Comparison of ENCODE assay signal across 39 cellular contexts in genomic region chr4:53548662-53549061, GRCh38. TPM values are rescaled to one million over a fixed set of nuclear protein-coding genes. Genes with fewer than 3 reads are reported as not detected.
"Had no signal": no experiment of that assay in that cellular context is flagged by ENCODE, and none has a peak within 500 bp of the region (broad histone marks: within the 10 kb centered on the region; RNA-seq: fewer than 3 reads in every experiment).

No MANE protein-coding gene starts in this region.

- H3K27me3 ChIP-seq: adrenal gland, ascending aorta, body of pancreas, brain microvascular endothelial cell, breast epithelium, cardiac muscle cell had no signal

- H3K9me3 Mint-ChIP-seq: activated naive CD4-positive, alpha-beta T cell treated with anti-CD3 and anti-CD28 coated beads, Interleukin-2, amount 10 ng/mL, durations not matched to agents 7 days and 5 days; activated naive CD4-positive, alpha-beta T cell treated with anti-CD3 and anti-CD28 coated beads, Interleukin-2, amount 50 U/mL, for 72 hours; activated naive CD8-positive, alpha-beta T cell treated with anti-CD3 and anti-CD28 coated beads for 36 hours; activated naive CD8-positive, alpha-beta T cell treated with anti-CD3 and anti-CD28 coated beads, Interleukin-2, amount 10 ng/mL, durations not matched to agents 7 days and 5 days; activated naive CD8-positive, alpha-beta T cell treated with anti-CD3 and anti-CD28 coated beads, Interleukin-2, amount 50 U/mL, for 24 hours; activated T-cell treated with anti-CD3 and anti-CD28 coated beads, Interleukin-2, amount 50 U/mL, for 24 hours; activated T-helper 1 cell treated with anti-CD3 and anti-CD28 coated beads, Interleukin-12 subunit alpha, Interleukin-12 subunit beta, Interleukin-2, Interleukin-4 antibody, amounts not matched to agents 30 ng/mL and 10 ng/mL and 1 ng/mL, durations not matched to agents 14 hours and 24 hours and 36 hours; activated T-helper 17 cell treated with anti-CD3 and anti-CD28 coated beads, Interleukin-2, amount 50 U/mL, for 72 hours; activated T-helper 2 cell treated with anti-CD3 and anti-CD28 coated beads, Interferon-gamma antibody, Interleukin-2, Interleukin-4, amounts not matched to agents 10 μg/mL and 5 μg/mL and 100 μg/mL, durations not matched to agents 14 hours and 24 hours and 36 hours; central memory CD8-positive, alpha-beta T cell had no signal

- ATAC-seq: activated naive CD4-positive, alpha-beta T cell treated with anti-CD3 and anti-CD28 coated beads, Interleukin-2, amount 50 U/mL, for 72 hours; activated naive CD8-positive, alpha-beta T cell treated with anti-CD3 and anti-CD28 coated beads, Interleukin-2, amount 50 U/mL, for 24 hours; activated T-cell treated with anti-CD3 and anti-CD28 coated beads, Interleukin-2, amount 50 U/mL, for 4 hours; activated T-cell treated with anti-CD3 and anti-CD28 coated beads, Interleukin-2, amount 50 U/mL, for 72 hours; activated T-helper 17 cell treated with anti-CD3 and anti-CD28 coated beads, Interleukin-2, amount 50 U/mL, for 72 hours; body of pancreas had no signal

- H3K4me1 ChIP-seq: adrenal gland, breast epithelium had no signal

- H3K27ac Mint-ChIP-seq: activated naive CD4-positive, alpha-beta T cell treated with anti-CD3 and anti-CD28 coated beads for 36 hours; activated naive CD4-positive, alpha-beta T cell treated with anti-CD3 and anti-CD28 coated beads, Interleukin-2, amount 10 ng/mL, durations not matched to agents 7 days and 5 days; activated naive CD4-positive, alpha-beta T cell treated with anti-CD3 and anti-CD28 coated beads, Interleukin-2, amount 50 U/mL, for 24 hours; activated naive CD8-positive, alpha-beta T cell; activated naive CD8-positive, alpha-beta T cell treated with anti-CD3 and anti-CD28 coated beads for 36 hours; activated naive CD8-positive, alpha-beta T cell treated with anti-CD3 and anti-CD28 coated beads, Interleukin-2, amount 10 ng/mL, durations not matched to agents 7 days and 5 days; activated naive CD8-positive, alpha-beta T cell treated with anti-CD3 and anti-CD28 coated beads, Interleukin-2, amount 50 U/mL, for 24 hours; activated T-cell treated with anti-CD3 and anti-CD28 coated beads, Interleukin-2, amount 50 U/mL, for 24 hours; activated T-cell treated with anti-CD3 and anti-CD28 coated beads, Interleukin-2, amount 50 U/mL, for 72 hours; activated T-helper 1 cell treated with anti-CD3 and anti-CD28 coated beads, Interleukin-12 subunit alpha, Interleukin-12 subunit beta, Interleukin-2, Interleukin-4 antibody, amounts not matched to agents 30 ng/mL and 10 ng/mL and 1 ng/mL, durations not matched to agents 14 hours and 24 hours and 36 hours; activated T-helper 17 cell treated with anti-CD3 and anti-CD28 coated beads, Interleukin-2, amount 50 U/mL, for 72 hours; activated T-helper 2 cell treated with anti-CD3 and anti-CD28 coated beads, Interferon-gamma antibody, Interleukin-2, Interleukin-4, amounts not matched to agents 10 μg/mL and 5 μg/mL and 100 μg/mL, durations not matched to agents 14 hours and 24 hours and 36 hours; brain had no signal

- H3K36me3 Mint-ChIP-seq: activated naive CD4-positive, alpha-beta T cell treated with anti-CD3 and anti-CD28 coated beads, Interleukin-2, amount 10 ng/mL, durations not matched to agents 7 days and 5 days; activated naive CD4-positive, alpha-beta T cell treated with anti-CD3 and anti-CD28 coated beads, Interleukin-2, amount 50 U/mL, for 24 hours; activated naive CD8-positive, alpha-beta T cell; activated naive CD8-positive, alpha-beta T cell treated with anti-CD3 and anti-CD28 coated beads for 36 hours; activated naive CD8-positive, alpha-beta T cell treated with anti-CD3 and anti-CD28 coated beads, Interleukin-2, amount 10 ng/mL, durations not matched to agents 7 days and 5 days; brain had no signal

- H3K4me3 ChIP-seq: adrenal gland, ascending aorta, body of pancreas, breast epithelium, cardiac muscle cell had no signal

- H3K36me3 ChIP-seq: adrenal gland, ascending aorta, brain microvascular endothelial cell, breast epithelium, cardiac muscle cell had no signal

- H3K4me1 Mint-ChIP-seq: activated naive CD4-positive, alpha-beta T cell treated with anti-CD3 and anti-CD28 coated beads, Interleukin-2, amount 10 ng/mL, durations not matched to agents 7 days and 5 days; activated naive CD4-positive, alpha-beta T cell treated with anti-CD3 and anti-CD28 coated beads, Interleukin-2, amount 50 U/mL, for 24 hours; activated naive CD8-positive, alpha-beta T cell treated with anti-CD3 and anti-CD28 coated beads for 36 hours; activated naive CD8-positive, alpha-beta T cell treated with anti-CD3 and anti-CD28 coated beads, Interleukin-2, amount 10 ng/mL, durations not matched to agents 7 days and 5 days; activated naive CD8-positive, alpha-beta T cell treated with anti-CD3 and anti-CD28 coated beads, Interleukin-2, amount 50 U/mL, for 24 hours; activated T-helper 17 cell treated with anti-CD3 and anti-CD28 coated beads, Interleukin-2, amount 50 U/mL, for 72 hours; central memory CD8-positive, alpha-beta T cell had no signal

- H3K27ac ChIP-seq: adrenal gland, body of pancreas, brain microvascular endothelial cell, breast epithelium, cardiac muscle cell had no signal

- H3K9me3 ChIP-seq: adrenal gland, ascending aorta, body of pancreas, breast epithelium had no signal

- FAIRE-seq: bronchial epithelial cell had no signal

- H3K4me3 Mint-ChIP-seq: activated naive CD4-positive, alpha-beta T cell treated with anti-CD3 and anti-CD28 coated beads for 36 hours; activated naive CD4-positive, alpha-beta T cell treated with anti-CD3 and anti-CD28 coated beads, Interleukin-2, amount 10 ng/mL, durations not matched to agents 7 days and 5 days; activated naive CD4-positive, alpha-beta T cell treated with anti-CD3 and anti-CD28 coated beads, Interleukin-2, amount 50 U/mL, for 24 hours; activated naive CD8-positive, alpha-beta T cell; activated naive CD8-positive, alpha-beta T cell treated with anti-CD3 and anti-CD28 coated beads for 36 hours; activated naive CD8-positive, alpha-beta T cell treated with anti-CD3 and anti-CD28 coated beads, Interleukin-2, amount 10 ng/mL, durations not matched to agents 7 days and 5 days; activated naive CD8-positive, alpha-beta T cell treated with anti-CD3 and anti-CD28 coated beads, Interleukin-2, amount 50 U/mL, for 24 hours; activated T-cell treated with anti-CD3 and anti-CD28 coated beads, Interleukin-2, amount 50 U/mL, for 24 hours; activated T-cell treated with anti-CD3 and anti-CD28 coated beads, Interleukin-2, amount 50 U/mL, for 4 hours; activated T-cell treated with anti-CD3 and anti-CD28 coated beads, Interleukin-2, amount 50 U/mL, for 72 hours; activated T-helper 1 cell treated with anti-CD3 and anti-CD28 coated beads, Interleukin-12 subunit alpha, Interleukin-12 subunit beta, Interleukin-2, Interleukin-4 antibody, amounts not matched to agents 30 ng/mL and 10 ng/mL and 1 ng/mL, durations not matched to agents 14 hours and 24 hours and 36 hours; activated T-helper 17 cell treated with anti-CD3 and anti-CD28 coated beads, Interleukin-2, amount 50 U/mL, for 72 hours; brain; central memory CD8-positive, alpha-beta T cell had no signal

- DNase-seq: activated effector memory CD4-positive, alpha-beta T cell treated with anti-CD3 and anti-CD28 coated beads, Interleukin-2, amount 50 U/mL, for 16 hours; activated effector memory CD4-positive, alpha-beta T cell treated with Interleukin-2 at 50 U/mL for 16 hours; activated gamma-delta T cell; activated gamma-delta T cell treated with Interleukin-2 at 50 U/mL for 16 hours; activated naive CD4-positive, alpha-beta T cell; activated naive CD4-positive, alpha-beta T cell treated with anti-CD3 and anti-CD28 coated beads for 36 hours; activated naive CD4-positive, alpha-beta T cell treated with anti-CD3 and anti-CD28 coated beads, Interleukin-2, amount 10 ng/mL, durations not matched to agents 7 days and 5 days; activated naive CD4-positive, alpha-beta T cell treated with anti-CD3 and anti-CD28 coated beads, Interleukin-2, amount 50 U/mL, for 16 hours; activated naive CD4-positive, alpha-beta T cell treated with Interleukin-2 at 50 U/mL for 16 hours; activated naive CD8-positive, alpha-beta T cell treated with anti-CD3 and anti-CD28 coated beads for 36 hours; activated naive CD8-positive, alpha-beta T cell treated with anti-CD3 and anti-CD28 coated beads, Interleukin-2, amount 10 ng/mL, durations not matched to agents 7 days and 5 days; activated naive CD8-positive, alpha-beta T cell treated with anti-CD3 and anti-CD28 coated beads, Interleukin-2, amount 50 U/mL, for 24 hours; activated T-cell treated with anti-CD3 and anti-CD28 coated beads for 4 hours; activated T-cell treated with anti-CD3 and anti-CD28 coated beads, Interleukin-2, amount 50 U/mL, for 1 hour; activated T-cell treated with anti-CD3 and anti-CD28 coated beads, Interleukin-2, amount 50 U/mL, for 24 hours; activated T-cell treated with anti-CD3 and anti-CD28 coated beads, Interleukin-2, amount 50 U/mL, for 4 hours; activated T-cell treated with anti-CD3 and anti-CD28 coated beads, Interleukin-2, amount 50 U/mL, for 72 hours; adrenal gland; amniotic stem cell; amygdala; anterior cingulate cortex; aorta; body of pancreas; brain microvascular endothelial cell; caudate nucleus; central memory CD4-positive, alpha-beta T cell; cerebellar nuclear complex had no signal

RNA-seq across cellular contexts. Expression of gene LNX1, which starts 42.6 kb away (rescaled TPM):
- total RNA-seq: activated naive CD4-positive, alpha-beta T cell treated with anti-CD3 and anti-CD28 coated beads, Interleukin-2, amount 50 U/mL, for 72 hours; activated naive CD8-positive, alpha-beta T cell treated with anti-CD3 and anti-CD28 coated beads for 36 hours; activated naive CD8-positive, alpha-beta T cell treated with anti-CD3 and anti-CD28 coated beads, Interleukin-2, amount 10 ng/mL, durations not matched to agents 7 days and 5 days; activated T-helper 1 cell treated with anti-CD3 and anti-CD28 coated beads, Interleukin-12 subunit alpha, Interleukin-12 subunit beta, Interleukin-2, Interleukin-4 antibody, amounts not matched to agents 30 ng/mL and 10 ng/mL and 1 ng/mL, durations not matched to agents 14 hours and 24 hours and 36 hours; activated T-helper 17 cell treated with anti-CD3 and anti-CD28 coated beads, Interleukin-2, amount 50 U/mL, for 72 hours; activated T-helper 2 cell treated with anti-CD3 and anti-CD28 coated beads, Interferon-gamma antibody, Interleukin-2, Interleukin-4, amounts not matched to agents 10 μg/mL and 5 μg/mL and 100 μg/mL, durations not matched to agents 14 hours and 24 hours and 36 hours had no signal
